ENCODE assay signal across 23 cellular contexts in genomic region chr1:166354411-166354810, GRCh38.
DNase-seq lines count a peak whose midpoint lies in the region; ATAC-seq, FAIRE-seq and TF ChIP-seq lines count a peak whose summit lies in the region.
"Had no signal": no experiment of that assay in that cellular context is flagged by ENCODE, and none has a peak within 500 bp of the region (broad histone marks: within the 10 kb centered on the region; RNA-seq: fewer than 3 reads in every experiment).

No MANE protein-coding gene starts in this region.

- H3K9me3 ChIP-seq in H1 (ENCODE audit: insufficient read depth in 2 of 2, low read depth in 1 of 2, low read length in 1 of 2) = no peaks in the 10 kb centered on the region
- H3K9me3 ChIP-seq in neuronal stem cell (replicated peaks in 1 of 2; ENCODE audit: control insufficient read depth in 2 of 2, insufficient read depth in 1 of 2, low read depth in 1 of 2, low read length in 2 of 2) = no peaks in the 10 kb centered on the region
- H3K9me3 ChIP-seq: left lung, upper lobe of left lung had no signal

- FAIRE-seq in H1 (lab: Jason Lieb, UNC) = no peak
- FAIRE-seq: astrocyte, small intestine had no signal

- H3K56ac ChIP-seq in H1 (replicated peaks; ENCODE audit: insufficient read length, low read depth, low read length) = no peak overlapping the region

- H3K36me3 ChIP-seq in H1 (ENCODE audit: control insufficient read depth in 2 of 4, insufficient read depth in 4 of 4, low read length in 3 of 4) (no peaks in the 10 kb centered on the region), neuronal stem cell (replicated peaks in 1 of 2; ENCODE audit: control insufficient read depth in 2 of 2, insufficient read depth in 2 of 2, low read length in 2 of 2) (no peaks in the 10 kb centered on the region)
- H3K36me3 ChIP-seq: left lung, upper lobe of left lung had no signal

- no peak overlapping the region for H2AK5ac ChIP-seq in H1 (ENCODE audit: low read depth, low read length)
- no peak overlapping the region for H2AK5ac ChIP-seq in neuronal stem cell (ENCODE audit: low read depth, low read length)

- TF ChIP-seq CTCF in H1 (IDR thresholded peaks at IDR 0.05; ENCODE audit: control extremely low read depth in 1 of 3, insufficient read depth in 1 of 3, low read depth in 1 of 3, low read length in 3 of 3) = peak in 1 of 3 experiments; percentile 39; a peak in 1 of 4 replicates

- H2BK5ac ChIP-seq in H1 (ENCODE audit: low read depth, low read length) (no peak overlapping the region), neuronal stem cell (ENCODE audit: low read length) (no peak overlapping the region)

- H3K79me1 ChIP-seq in H1 (ENCODE audit: low read depth, low read length) (no peaks in the 10 kb centered on the region), neuronal stem cell (ENCODE audit: low read depth, low read length) (no peaks in the 10 kb centered on the region)

- H3K4ac ChIP-seq in H1 (replicated peaks; ENCODE audit: insufficient read length, low read depth, low read length) = no peak overlapping the region
- H3K4ac ChIP-seq in neuronal stem cell (ENCODE audit: low read length) = no peak overlapping the region

- H4K5ac ChIP-seq in H1 (ENCODE audit: insufficient read length, low read depth, low read length) = no peak overlapping the region

- 60% methylated on average over 4 of the region's 4 CpGs; no CpG with 5 or more reads in 1 of the 2 experiments for WGBS in H1 (ENCODE audit: extremely low coverage in 1 of 2, insufficient coverage in 1 of 2, insufficient read length in 1 of 2, insufficient replicate concordance in 2 of 2, low coverage in 1 of 2, low lambda C conversion rate in 2 of 2, missing lambda C conversion rate in 1 of 2), 2 experiments
- no CpG with 5 or more reads among the region's 4 CpGs for WGBS in neuronal stem cell (ENCODE audit: extremely low coverage in 2 of 2, insufficient read length in 2 of 2, insufficient replicate concordance in 1 of 2), 2 donors

- H3K79me2 ChIP-seq in H1 (ENCODE audit: control insufficient read depth in 1 of 2, insufficient read depth in 2 of 2, low read length in 2 of 2) = no peaks in the 10 kb centered on the region

- H3K4me1 ChIP-seq in H1 (replicated peaks in 1 of 4; ENCODE audit: control insufficient read depth in 3 of 4, insufficient read depth in 4 of 4, low read length in 3 of 4) (no peaks in the 10 kb centered on the region), neuronal stem cell (ENCODE audit: control insufficient read depth in 2 of 2, insufficient read depth in 1 of 2, low read depth in 1 of 2, low read length in 2 of 2) (peaks cover 0 to 3% of the 10 kb centered on the region in 2 donors)
- H3K4me1 ChIP-seq: left lung, upper lobe of left lung had no signal

- POLR2A ChIA-PET in H1 (lab: Charles Lee; ENCODE audit: partially characterized antibody) = no interaction called here

- no peak overlapping the region for H2BK20ac ChIP-seq in H1 (ENCODE audit: low read length)

- H3K18ac ChIP-seq in H1 (ENCODE audit: extremely low read depth, low read length) (no peak overlapping the region), neuronal stem cell (ENCODE audit: low read length) (no peak overlapping the region)

- H3K27me3 ChIP-seq in H1 (replicated peaks in 1 of 4; ENCODE audit: control insufficient read depth in 3 of 4, extremely low read depth in 1 of 4, insufficient read depth in 3 of 4, low read length in 3 of 4) = no peaks in the 10 kb centered on the region
- no peaks in the 10 kb centered on the region for H3K27me3 ChIP-seq in neuronal stem cell (ENCODE audit: control insufficient read depth in 3 of 3, insufficient read depth in 3 of 3, low read depth in 1 of 3, low read length in 3 of 3)
- H3K27me3 ChIP-seq: left lung, upper lobe of left lung had no signal

- H4K20me1 ChIP-seq in H1 (replicated peaks in 1 of 2; ENCODE audit: control insufficient read depth in 1 of 2, insufficient read depth in 2 of 2, low read length in 2 of 2) = no peaks in the 10 kb centered on the region

- TF ChIP-seq EP300 in H1 (IDR thresholded peaks at IDR 0.05; ENCODE audit: borderline replicate concordance in 1 of 2, low read depth in 2 of 2, low read length in 2 of 2) = no peak

- H2BK15ac ChIP-seq in H1 (ENCODE audit: low read length) (no peak overlapping the region), neuronal stem cell (ENCODE audit: low read length) (no peak overlapping the region)

- peak; percentile 53 for DNase-seq in NCI-H510A treated with DMSO at 0.1 percent for 48 hours (lab: John Stamatoyannopoulos, UW)
- no peak for DNase-seq in NCI-H510A (lab: John Stamatoyannopoulos, UW)
- DNase-seq in NCI-H69 (lab: John Stamatoyannopoulos, UW) = peak; percentile 52
- no peak for DNase-seq in H1 (ENCODE audit: low read depth in 1 of 2, low spot score in 2 of 2)
- peak; percentile 6 for DNase-seq in neuronal stem cell (ENCODE audit: low spot score)
- DNase-seq in cerebellum (ENCODE audit: low spot score) = no peak
- DNase-seq: activated CD4-positive, alpha-beta memory T cell treated with anti-CD3 and anti-CD28 coated beads for 36 hours; central memory CD4-positive, alpha-beta T cell; dermis blood vessel endothelial cell; GF-D8; GM23248; left lung; naive thymus-derived CD8-positive, alpha-beta T cell; NCI-H1105; NCI-H1930; NCI-H226; small intestine; stimulated activated CD4-positive, alpha-beta T cell treated with anti-CD3 and anti-CD28 coated beads, Interleukin-1b, Interleukin-23, amount 100 ng/mL, for 48 hours; SW 1271; upper lobe of left lung had no signal

- peak; percentile 36 to 59 for TF ChIP-seq RAD21 in H1 (IDR thresholded peaks at IDR 0.05 in 1 of 2, conservative IDR thresholded peaks at IDR 0.05 in 1 of 2; ENCODE audit: low read depth in 2 of 2, low read length in 2 of 2)

- H2BK12ac ChIP-seq in H1 (ENCODE audit: low read depth, low read length) = no peak overlapping the region
- H2BK12ac ChIP-seq in neuronal stem cell (ENCODE audit: low read length) = no peak overlapping the region

- no peak for TF ChIP-seq POLR2A in H1 (IDR thresholded peaks at IDR 0.05; ENCODE audit: control extremely low read depth in 1 of 2, low read depth in 2 of 2, low read length in 2 of 2)

- H3K4me3 ChIP-seq in H1 (ENCODE audit: extremely low read depth in 1 of 4, insufficient read depth in 2 of 4, low read depth in 3 of 4, low read length in 4 of 4) = no peak overlapping the region
- no peak overlapping the region for H3K4me3 ChIP-seq in neuronal stem cell (ENCODE audit: low read length in 2 of 2)
- H3K4me3 ChIP-seq: GM23248, left lung, upper lobe of left lung had no signal

- no peaks in the 10 kb centered on the region for H3K23me2 ChIP-seq in H1 (ENCODE audit: low read depth, low read length)

- no peak overlapping the region for H4K91ac ChIP-seq in H1 (replicated peaks; ENCODE audit: insufficient read length, low read length)
- H4K91ac ChIP-seq in neuronal stem cell (ENCODE audit: low read depth, low read length, poor library complexity) = no peak overlapping the region

- H3K27ac ChIP-seq in H1 (ENCODE audit: low read depth, low read length) (no peak overlapping the region), neuronal stem cell (replicated peaks; ENCODE audit: low read length) (no peak overlapping the region)
- H3K27ac ChIP-seq: GM23248, left lung, upper lobe of left lung had no signal

- H3K14ac ChIP-seq in H1 (ENCODE audit: insufficient read length) (no peak overlapping the region), neuronal stem cell (ENCODE audit: low read length) (no peak overlapping the region)

- ATAC-seq in HG03025 (IDR thresholded peaks at IDR 0.05; ENCODE audit: low FRiP score, unreplicated experiment) (no peak), GM21390 (IDR thresholded peaks at IDR 0.05; ENCODE audit: unreplicated experiment) (no peak)
- ATAC-seq: left lung; naive thymus-derived CD8-positive, alpha-beta T cell had no signal

- CTCF ChIA-PET in H1 (lab: Charles Lee; ENCODE audit: partially characterized antibody) = interaction anchor here (0.5 to 3.6 kb wide), 11 partner anchors 12 to 630 kb away, joined by 3 to 14 read pairs (median 3); no protein-coding TSS in a partner anchor

- no peak overlapping the region for H4K8ac ChIP-seq in H1 (ENCODE audit: extremely low read depth, insufficient read depth, low read length)
- no peak overlapping the region for H4K8ac ChIP-seq in neuronal stem cell (ENCODE audit: low read depth, low read length)

- no peak overlapping the region for H3K4me2 ChIP-seq in H1 (ENCODE audit: insufficient read depth in 1 of 2, low read depth in 2 of 2, low read length in 2 of 2)
- no peak overlapping the region for H3K4me2 ChIP-seq in neuronal stem cell (ENCODE audit: insufficient read depth, low read length, poor library complexity, severe bottlenecking)

- H3K23ac ChIP-seq in H1 (ENCODE audit: insufficient read length) (no peak overlapping the region), neuronal stem cell (ENCODE audit: low read depth, low read length, poor library complexity) (no peak overlapping the region)

- H2AFZ ChIP-seq in H1 (ENCODE audit: low read length) = no peak overlapping the region
- H2AFZ ChIP-seq in neuronal stem cell (ENCODE audit: low read length) = no peak overlapping the region
- H2AFZ ChIP-seq: GM23248 had no signal

- H3K9ac ChIP-seq in H1 (replicated peaks in 1 of 4; ENCODE audit: extremely low read depth in 1 of 4, low read depth in 3 of 4, low read length in 3 of 4) = no peak overlapping the region
- H3K9ac ChIP-seq in neuronal stem cell (ENCODE audit: low read depth, low read length, poor library complexity) = no peak overlapping the region
- H3K9ac ChIP-seq: GM23248 had no signal

- H2BK120ac ChIP-seq in H1 (replicated peaks; ENCODE audit: low read depth, low read length) (no peak overlapping the region), neuronal stem cell (ENCODE audit: low read depth, low read length) (no peak overlapping the region)

TF ChIP-seq in H1, 55 proteins besides CTCF, POLR2A, EP300 and RAD21:
- TF ChIP-seq JUND (IDR thresholded peaks at IDR 0.05; ENCODE audit: low read length) = no peak
- no peak for TF ChIP-seq BRCA1 (IDR thresholded peaks at IDR 0.05; ENCODE audit: low read depth, low read length)
- 0 out of 4 replicates have a peak, but pooled peaks of 1 of the 2 experiments have one; percentile 30 for TF ChIP-seq SIN3A (conservative IDR thresholded peaks at IDR 0.05 in 1 of 2, IDR thresholded peaks at IDR 0.05 in 1 of 2; ENCODE audit: low read depth in 1 of 2, low read length in 2 of 2)

Comparison
In these comparisons a context has a peak if more than half of its experiments do, and no peak if none do; other contexts are left out.
1. DNase-seq: peak in NCI-H510A treated with DMSO at 0.1 percent for 48 hours (single experiment), NCI-H69 (single experiment) and neuronal stem cell (single experiment); none in NCI-H510A (single experiment), H1 (0 of 2) and cerebellum (single experiment).